Comparison of ENCODE assay signal across 10 cellular contexts in the genomic region with DNA sequence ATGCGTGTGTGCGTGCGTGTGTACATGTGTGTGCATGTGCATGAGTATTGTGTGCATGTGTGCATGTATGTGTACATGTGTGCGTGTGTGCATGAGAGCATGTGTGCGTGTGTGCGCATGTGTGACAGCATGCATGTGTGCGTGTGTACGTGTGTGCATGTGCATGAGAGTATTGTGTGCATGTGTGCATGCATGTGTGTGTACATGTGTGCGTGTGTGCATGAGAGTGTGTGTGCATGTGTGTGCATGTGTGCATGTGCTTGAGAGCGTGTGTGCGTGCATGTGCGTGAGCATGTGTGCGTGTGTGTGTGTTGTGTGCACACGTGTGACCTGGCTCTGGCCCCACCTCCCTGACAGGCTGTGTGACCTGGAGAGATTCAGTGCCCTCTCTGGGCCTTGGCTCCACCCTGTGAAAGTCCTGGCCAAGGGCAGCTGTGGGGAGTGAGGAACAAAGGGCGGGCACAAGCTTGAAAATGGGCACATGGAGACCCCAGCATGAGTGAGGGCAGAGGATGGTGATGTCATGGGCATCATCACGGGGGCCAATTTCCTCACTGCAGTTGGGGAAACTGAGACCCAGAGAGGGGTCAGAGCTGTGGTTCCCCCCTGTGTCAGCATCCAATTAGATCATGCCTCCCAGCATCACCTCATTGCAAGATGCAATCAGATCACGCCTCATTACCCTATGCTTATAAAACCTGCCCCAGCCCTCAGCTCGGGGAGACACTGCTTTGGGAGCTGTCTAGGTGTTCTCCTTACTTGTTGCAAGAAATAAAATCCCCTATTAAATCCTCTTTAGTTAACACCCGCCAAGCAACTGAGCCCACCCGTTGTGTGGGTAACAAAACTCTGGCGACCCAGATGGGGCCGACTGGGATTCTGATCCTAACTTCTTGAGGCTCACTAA. TPM values are rescaled to one million over a fixed set of nuclear protein-coding genes. Genes with fewer than 3 reads are reported as not detected.
DNase-seq lines count a peak whose midpoint lies in the region; ATAC-seq and TF ChIP-seq lines count a peak whose summit lies in the region.
"Had no signal": no experiment of that assay in that cellular context is flagged by ENCODE, and none has a peak within 500 bp of the region (broad histone marks: within the 10 kb centered on the region; RNA-seq: fewer than 3 reads in every experiment).

No MANE protein-coding gene starts in this region.

- H3K4me3 Mint-ChIP-seq in stimulated activated effector memory CD8-positive, alpha-beta T cell treated with anti-CD3 and anti-CD28 coated beads, Interleukin-12 subunit alpha, Interleukin-12 subunit beta, amount 100 ng/mL, for 72 hours: peak overlapping the region; percentile 82

- H3K4me1 Mint-ChIP-seq in stimulated activated effector memory CD8-positive, alpha-beta T cell treated with anti-CD3 and anti-CD28 coated beads, Interleukin-12 subunit alpha, Interleukin-12 subunit beta, amount 100 ng/mL, for 72 hours: peaks cover 46% of the 10 kb centered on the region

- peaks cover 0 to 60% (median 39%) of the 10 kb centered on the region in 4 donors for H3K4me1 ChIP-seq in Peyer's patch
- H3K4me1 ChIP-seq: ascending aorta had no signal

- H3K27ac Mint-ChIP-seq in stimulated activated effector memory CD8-positive, alpha-beta T cell treated with anti-CD3 and anti-CD28 coated beads, Interleukin-12 subunit alpha, Interleukin-12 subunit beta, amount 100 ng/mL, for 72 hours: peak overlapping the region; percentile 94

- peak overlapping the region; percentile 39 to 59 (median 47) for H3K4me3 ChIP-seq in Peyer's patch

- peak overlapping the region; percentile 72 to 92 (median 83) for H3K27ac ChIP-seq in Peyer's patch
- H3K27ac ChIP-seq: ascending aorta had no signal

- H3K9me3 Mint-ChIP-seq in stimulated activated effector memory CD8-positive, alpha-beta T cell treated with anti-CD3 and anti-CD28 coated beads, Interleukin-12 subunit alpha, Interleukin-12 subunit beta, amount 100 ng/mL, for 72 hours: no peaks in the 10 kb centered on the region

- no peaks in the 10 kb centered on the region for H3K27me3 ChIP-seq in Peyer's patch

- no peak for TF ChIP-seq CTCF in Peyer's patch (IDR thresholded peaks at IDR 0.05)

- DNase-seq in NCI-H2227 treated with DMSO at 0.1 percent for 48 hours (lab: John Stamatoyannopoulos, UW) (peak; percentile 0), NCI-H2227 (lab: John Stamatoyannopoulos, UW; ENCODE audit: unreplicated experiment) (no peak), Peyer's patch (peak in 1 of 3 donors; percentile 44), germinal center (ENCODE audit: low spot score) (peak; percentile 57), T-helper 9 cell (no peak), NCI-H2081 treated with DMSO at 0.1 percent for 48 hours (lab: John Stamatoyannopoulos, UW) (no peak)
- peak in 1 of 2 donors; percentile 59 for DNase-seq in stimulated activated effector memory CD8-positive, alpha-beta T cell treated with anti-CD3 and anti-CD28 coated beads, Interleukin-12 subunit alpha, Interleukin-12 subunit beta, amount 100 ng/mL, for 72 hours (ENCODE audit: low spot score in 2 of 2)
- DNase-seq: AML-193 had no signal

- peak in 1 of 2 donors; percentile 74 for TF ChIP-seq POLR2A in Peyer's patch (IDR thresholded peaks at IDR 0.05)

- H3K9me3 ChIP-seq in Peyer's patch: no peaks in the 10 kb centered on the region
- H3K9me3 ChIP-seq: ascending aorta had no signal

- peak; percentile 14 for ATAC-seq in stimulated activated effector memory CD8-positive, alpha-beta T cell treated with anti-CD3 and anti-CD28 coated beads, Interleukin-12 subunit alpha, Interleukin-12 subunit beta, amount 100 ng/mL, for 72 hours
- no peak for ATAC-seq in HG02840 (IDR thresholded peaks at IDR 0.05; ENCODE audit: low FRiP score, unreplicated experiment)

- peaks cover 7% of the 10 kb centered on the region for H3K36me3 Mint-ChIP-seq in stimulated activated effector memory CD8-positive, alpha-beta T cell treated with anti-CD3 and anti-CD28 coated beads, Interleukin-12 subunit alpha, Interleukin-12 subunit beta, amount 100 ng/mL, for 72 hours

- H3K36me3 ChIP-seq in Peyer's patch: no peaks in the 10 kb centered on the region
- H3K36me3 ChIP-seq: ascending aorta had no signal

RNA-seq across cellular contexts. Expression of gene ACY3, which starts 0.6 kb away (rescaled TPM):
- 100 to 1,000 TPM in 2 of 4 donors, 10 to 100 TPM in 2; 12.4 to 176 (median 105) TPM for total RNA-seq in Peyer's patch
- total RNA-seq: ascending aorta had no signal

RNA-seq across cellular contexts. Expression of gene TBX10, which starts 10.3 kb away (rescaled TPM):
- 10 to 100 TPM in 3 of 4 donors, not detected in 1; 16.9 to 82.5 (median 64.1) TPM for total RNA-seq in Peyer's patch
- total RNA-seq: ascending aorta had no signal

RNA-seq across cellular contexts. Expression of gene NUDT8, which starts 20.1 kb away (rescaled TPM):
- total RNA-seq in Peyer's patch: 10 to 100 TPM in 3 of 4 donors, 1 to 10 TPM in 1; 5.0 to 64.1 (median 45.4) TPM

RNA-seq across cellular contexts. Expression of gene ALDH3B2, which starts 24.5 kb away (rescaled TPM):
- total RNA-seq in Peyer's patch: not detected
- total RNA-seq: ascending aorta had no signal

RNA-seq across cellular contexts. Expression of gene NDUFV1, which starts 43.2 kb away (rescaled TPM):
- 100 to 1,000 TPM; 297 to 532 (median 329) TPM for total RNA-seq in Peyer's patch

Comparison
In these comparisons a context has a peak if more than half of its experiments do, and no peak if none do; other contexts are left out.
1. DNase-seq: peak in NCI-H2227 treated with DMSO at 0.1 percent for 48 hours (single experiment) and germinal center (single experiment); none in NCI-H2227 (single experiment), T-helper 9 cell (single experiment) and NCI-H2081 treated with DMSO at 0.1 percent for 48 hours (single experiment).